ENCODE assay signal across 9 cellular contexts in the genomic region with DNA sequence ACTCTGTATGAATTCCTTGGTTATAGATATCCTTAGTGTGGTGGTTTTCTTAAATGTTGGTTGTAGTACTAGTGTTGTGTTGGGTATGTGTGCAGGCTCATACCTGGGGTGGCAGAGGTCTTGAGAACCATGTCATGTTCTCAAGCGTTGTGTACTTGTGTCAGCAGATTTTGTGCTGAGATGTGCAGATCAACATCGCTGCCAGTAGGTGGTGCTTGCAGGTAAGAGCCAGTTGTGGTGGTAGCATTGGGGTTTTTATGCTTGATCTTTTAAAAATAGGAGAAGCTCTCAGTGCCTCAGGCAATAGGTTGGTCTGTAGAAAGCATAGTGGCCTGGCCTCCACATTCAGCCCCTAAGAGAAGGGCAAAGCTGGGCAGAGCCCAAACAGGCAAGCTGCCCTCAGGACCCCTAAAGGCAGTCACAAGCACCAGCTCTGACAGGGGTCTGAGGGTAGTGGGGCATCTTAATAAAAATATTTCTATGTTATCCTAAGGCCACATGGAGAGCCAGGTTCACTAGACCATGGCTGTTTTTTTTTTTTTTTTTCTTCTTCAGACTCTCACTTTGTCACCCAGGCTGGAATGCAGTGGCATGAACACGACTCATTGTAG.
A peak's percentile ranks its signal among the peaks of the same experiment; 100 is the strongest.
DNase-seq lines count a peak whose midpoint lies in the region; ATAC-seq and TF ChIP-seq lines count a peak whose summit lies in the region.
"Had no signal": no experiment of that assay in that cellular context is flagged by ENCODE, and none has a peak within 500 bp of the region (broad histone marks: within the 10 kb centered on the region; RNA-seq: fewer than 3 reads in every experiment).

No MANE protein-coding gene starts in this region.

- no TSS peak for BruUV-seq in mammary epithelial cell (replicated peaks; lab: Mats Ljungman, UMichigan)

- H3K27ac ChIP-seq in mammary epithelial cell (ENCODE audit: insufficient read depth, low read depth, low read length): no peak overlapping the region
- H3K27ac ChIP-seq: thoracic aorta had no signal

- no peak overlapping the region for H3K9ac ChIP-seq in mammary epithelial cell (ENCODE audit: insufficient read depth, low read length)

- ATAC-seq in HG02798 (IDR thresholded peaks at IDR 0.05; ENCODE audit: poor library complexity, unreplicated experiment) (peak; percentile 71), HG02970 (IDR thresholded peaks at IDR 0.05; ENCODE audit: low FRiP score, unreplicated experiment) (no peak)

- H3K27me3 Mint-ChIP-seq in mesothelial cell of epicardium (ENCODE audit: low read depth): peaks cover 29% of the 10 kb centered on the region

- DNase-seq in A172 (ENCODE audit: low spot score) (peak; percentile 27), ELF-1 (ENCODE audit: low read depth, low spot score) (peak; percentile 75), NCI-H524 (lab: John Stamatoyannopoulos, UW) (peak; percentile 42 to 77), mammary epithelial cell (peak; percentile 26), mesothelial cell of epicardium (ENCODE audit: low spot score in 2 of 2, unreplicated experiment in 2 of 2) (no peak), NK-92 (lab: John Stamatoyannopoulos, UW; ENCODE audit: unreplicated experiment) (no peak)

- no peaks in the 10 kb centered on the region for H3K9me3 Mint-ChIP-seq in mesothelial cell of epicardium

- no peaks in the 10 kb centered on the region for H4K20me1 ChIP-seq in mammary epithelial cell (ENCODE audit: insufficient read depth, low read length)

- no peaks in the 10 kb centered on the region for H3K36me3 ChIP-seq in mammary epithelial cell (ENCODE audit: insufficient read depth, low read length)
- H3K36me3 ChIP-seq: thoracic aorta had no signal

- H3K36me3 Mint-ChIP-seq in mesothelial cell of epicardium: no peaks in the 10 kb centered on the region

- peak; percentile 82 to 89 for TF ChIP-seq CTCF in mammary epithelial cell (conservative IDR thresholded peaks at IDR 0.05 in 1 of 2, IDR thresholded peaks at IDR 0.05 in 1 of 2; ENCODE audit: extremely low read depth in 1 of 2, insufficient read depth in 1 of 2, low read depth in 1 of 2, low read length in 2 of 2)
- peak; percentile 65 for TF ChIP-seq CTCF in mesothelial cell of epicardium (IDR thresholded peaks at IDR 0.05; ENCODE audit: unreplicated experiment)

- dilution Hi-C loops in mammary epithelial cell (cut with HindIII; ENCODE audit: low sequenced_read_pairs): no loop called here

- no peaks in the 10 kb centered on the region for H3K9me3 ChIP-seq in mammary epithelial cell (replicated peaks; ENCODE audit: insufficient read depth, low read length)
- H3K9me3 ChIP-seq: thoracic aorta had no signal

- 21% methylated on average over 3 of the region's 3 CpGs for WGBS in mammary epithelial cell (ENCODE audit: low coverage, missing lambda C conversion rate)

- no peaks in the 10 kb centered on the region for H3K27me3 ChIP-seq in mammary epithelial cell (ENCODE audit: insufficient read depth, low read length)

- no peak overlapping the region for H2AFZ ChIP-seq in mammary epithelial cell (ENCODE audit: low read depth, low read length)

- H3K4me3 ChIP-seq in mammary epithelial cell (replicated peaks in 1 of 3; ENCODE audit: insufficient read depth in 1 of 3, low read depth in 2 of 3, low read length in 3 of 3): no peak overlapping the region
- H3K4me3 ChIP-seq: thoracic aorta had no signal

- H3K27ac Mint-ChIP-seq in mesothelial cell of epicardium: no peak overlapping the region

- no peaks in the 10 kb centered on the region for H3K79me2 ChIP-seq in mammary epithelial cell (ENCODE audit: insufficient read depth, low read length)

- no peak overlapping the region for H3K4me3 Mint-ChIP-seq in mesothelial cell of epicardium

- CTCF ChIA-PET in mammary epithelial cell (lab: Charles Lee; ENCODE audit: low non-redundant PET): interaction anchor here (0.6 kb wide), 1 partner anchor 931 kb away, joined by 3 read pairs; no protein-coding TSS in a partner anchor

- in situ Hi-C loops in mammary epithelial cell (cut with MboI; ENCODE audit: low sequenced_read_pairs in 2 of 2): loop anchor here (25.0 kb wide), 2 partner anchors 565 to 815 kb away; no protein-coding TSS in a partner anchor

- intact Hi-C loops in mammary epithelial cell (cut with micrococcal nuclease): loop anchor here (5.0 kb wide), 2 partner anchors 825 to 930 kb away; no protein-coding TSS in a partner anchor

- H3K4me1 ChIP-seq in mammary epithelial cell (ENCODE audit: insufficient read depth, low read length): no peaks in the 10 kb centered on the region

- H3K4me1 Mint-ChIP-seq in mesothelial cell of epicardium: no peaks in the 10 kb centered on the region

- H3K4me2 ChIP-seq in mammary epithelial cell (ENCODE audit: insufficient read depth, low read depth, low read length): no peak overlapping the region

Comparison
In these comparisons a context has a peak if more than half of its experiments do, and no peak if none do; other contexts are left out.
1. DNase-seq: peak in A172 (single experiment), ELF-1 (single experiment), NCI-H524 (2 of 2) and mammary epithelial cell (single experiment); none in mesothelial cell of epicardium (0 of 2) and NK-92 (single experiment).